In genomic region chr2:8312861-8313768, GRCh38 we compare ENCODE assay signal across 8 cellular contexts.
A peak's percentile ranks its signal among the peaks of the same experiment; 100 is the strongest.
DNase-seq lines count a peak whose midpoint lies in the region; ATAC-seq and TF ChIP-seq lines count a peak whose summit lies in the region.

No MANE protein-coding gene starts in this region.

- ATAC-seq in GM21360 (IDR thresholded peaks at IDR 0.05; ENCODE audit: unreplicated experiment) (peak; percentile 79), HG03469 (IDR thresholded peaks at IDR 0.05; ENCODE audit: unreplicated experiment) (peak; percentile 69), mucosa of descending colon (peak; percentile 92)

- no peak for TF ChIP-seq CTCF in mucosa of descending colon (IDR thresholded peaks at IDR 0.05)

- no peak overlapping the region for H3K27ac ChIP-seq in substantia nigra (ENCODE audit: low read depth, low read length, poor library complexity, severe bottlenecking)

- no peak overlapping the region for H3K4me3 ChIP-seq in mucosa of descending colon

- H3K4me1 ChIP-seq in mucosa of descending colon (ENCODE audit: low read depth): peaks cover 10% of the 10 kb centered on the region

- intact Hi-C loops in mucosa of descending colon (cut with DNase I, micrococcal nuclease): no loop called here

- no peaks in the 10 kb centered on the region for H3K36me3 ChIP-seq in mucosa of descending colon (ENCODE audit: low read depth)

- DNase-seq in EH (ENCODE audit: low read depth) (peak; percentile 24), SW480 (ENCODE audit: low spot score) (peak; percentile 95), mucosa of descending colon (no peak), substantia nigra (lab: John Stamatoyannopoulos, UW) (no peak), NCI-H526 treated with DMSO at 0.1 percent for 48 hours (lab: John Stamatoyannopoulos, UW) (no peak)
- no peak for DNase-seq in effector CD8-positive, alpha-beta T cell (lab: John Stamatoyannopoulos, UW)

- H3K9me3 ChIP-seq in mucosa of descending colon: no peaks in the 10 kb centered on the region

Comparison
In these comparisons a context has a peak if more than half of its experiments do, and no peak if none do; other contexts are left out.
1. DNase-seq: peak in EH (single experiment) and SW480 (single experiment); none in mucosa of descending colon (0 of 3), substantia nigra (0 of 49), NCI-H526 treated with DMSO at 0.1 percent for 48 hours (single experiment) and effector CD8-positive, alpha-beta T cell (single experiment).
2. Peak in every context shown above with its lines, with median percentiles within 50 percentile points of each other: ATAC-seq.